ENCODE assay signal across 29 cellular contexts in the genomic region with DNA sequence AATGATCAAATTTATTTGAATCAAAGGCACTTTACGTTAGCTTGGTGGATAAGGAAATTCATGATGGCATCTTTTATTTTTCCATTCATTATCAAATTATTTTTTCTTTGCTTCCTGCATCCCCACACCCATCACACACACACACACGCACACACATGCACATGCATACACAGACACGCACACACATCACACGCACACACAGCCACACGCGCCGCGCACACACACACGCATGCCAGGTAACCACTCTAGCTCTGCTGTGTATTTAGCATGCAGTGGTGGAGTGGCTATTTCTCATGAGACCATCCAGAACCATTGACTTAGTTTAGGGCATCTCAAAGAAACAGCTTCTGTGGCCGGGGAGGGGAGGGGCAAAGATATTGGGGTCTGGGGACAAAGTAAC. TPM values are rescaled to one million over a fixed set of nuclear protein-coding genes. Genes with fewer than 3 reads are reported as not detected.
DNase-seq lines count a peak whose midpoint lies in the region; ATAC-seq and TF ChIP-seq lines count a peak whose summit lies in the region.
"Had no signal": no experiment of that assay in that cellular context is flagged by ENCODE, and none has a peak within 500 bp of the region (broad histone marks: within the 10 kb centered on the region; RNA-seq: fewer than 3 reads in every experiment).

No MANE protein-coding gene starts in this region.

- H3K27me3 ChIP-seq in cardiac muscle cell, result no peaks in the 10 kb centered on the region
- H3K27me3 ChIP-seq in dorsolateral prefrontal cortex, result no peaks in the 10 kb centered on the region
- H3K27me3 ChIP-seq: left lung, right atrium auricular region, uterus had no signal

- no peak for ATAC-seq in Right ventricle myocardium inferior
- ATAC-seq: effector memory CD8-positive, alpha-beta T cell; left lung had no signal

- H3K27ac Mint-ChIP-seq in activated naive CD8-positive, alpha-beta T cell treated with anti-CD3 and anti-CD28 coated beads for 36 hours, result peak overlapping the region; percentile 65
- H3K27ac Mint-ChIP-seq in mesothelial cell of epicardium (peak overlapping the region; percentile 80), type B pancreatic cell (peak overlapping the region; percentile 39)

- no peaks in the 10 kb centered on the region for H3K27me3 Mint-ChIP-seq in activated naive CD8-positive, alpha-beta T cell treated with anti-CD3 and anti-CD28 coated beads for 36 hours
- H3K27me3 Mint-ChIP-seq in mesothelial cell of epicardium (ENCODE audit: low read depth) (no peaks in the 10 kb centered on the region), type B pancreatic cell (no peaks in the 10 kb centered on the region)
- H3K27me3 Mint-ChIP-seq: activated CD4-positive, alpha-beta T cell treated with anti-CD3 and anti-CD28 coated beads, Interleukin-2, amount 10 ng/mL, durations not matched to agents 7 days and 5 days; effector memory CD8-positive, alpha-beta T cell had no signal

- TF ChIP-seq CTCF in cardiac muscle cell (IDR thresholded peaks at IDR 0.05; ENCODE audit: low read depth, low read length) (no peak), mesothelial cell of epicardium (IDR thresholded peaks at IDR 0.05; ENCODE audit: unreplicated experiment) (no peak), type B pancreatic cell (conservative IDR thresholded peaks at IDR 0.05) (no peak), dorsolateral prefrontal cortex (IDR thresholded peaks at IDR 0.05 in 54 of 56, conservative IDR thresholded peaks at IDR 0.05 in 2 of 56; ENCODE audit: low read depth in 1 of 56, partially characterized antibody in 56 of 56) (no peak)

- intact Hi-C loops in Right ventricle myocardium inferior (cut with DNase I) (no loop called here), dorsolateral prefrontal cortex (cut with DNase I) (no loop called here)

- H3K4me1 ChIP-seq in cardiac muscle cell (ENCODE audit: low read depth), result peaks cover 78% of the 10 kb centered on the region

- no peak overlapping the region for H3K4me3 Mint-ChIP-seq in activated naive CD8-positive, alpha-beta T cell treated with anti-CD3 and anti-CD28 coated beads for 36 hours
- no peak overlapping the region for H3K4me3 Mint-ChIP-seq in mesothelial cell of epicardium
- peak overlapping the region; percentile 66 for H3K4me3 Mint-ChIP-seq in type B pancreatic cell
- H3K4me3 Mint-ChIP-seq: activated CD4-positive, alpha-beta T cell treated with anti-CD3 and anti-CD28 coated beads, Interleukin-2, amount 10 ng/mL, durations not matched to agents 7 days and 5 days; CD14-positive monocyte had no signal

- no peaks in the 10 kb centered on the region for H3K9me3 ChIP-seq in cardiac muscle cell (ENCODE audit: low read depth)
- H3K9me3 ChIP-seq: left lung, right atrium auricular region, uterus had no signal

- no peaks in the 10 kb centered on the region for H3K9me3 Mint-ChIP-seq in activated naive CD8-positive, alpha-beta T cell treated with anti-CD3 and anti-CD28 coated beads for 36 hours
- H3K9me3 Mint-ChIP-seq in mesothelial cell of epicardium (no peaks in the 10 kb centered on the region), type B pancreatic cell (no peaks in the 10 kb centered on the region)
- H3K9me3 Mint-ChIP-seq: activated CD4-positive, alpha-beta T cell treated with anti-CD3 and anti-CD28 coated beads, Interleukin-2, amount 10 ng/mL, durations not matched to agents 7 days and 5 days; CD14-positive monocyte; effector memory CD8-positive, alpha-beta T cell had no signal

- peaks cover 12% of the 10 kb centered on the region for H3K36me3 ChIP-seq in cardiac muscle cell
- H3K36me3 ChIP-seq: uterus had no signal

- peaks cover 76% of the 10 kb centered on the region for H3K4me1 Mint-ChIP-seq in activated naive CD8-positive, alpha-beta T cell treated with anti-CD3 and anti-CD28 coated beads for 36 hours
- H3K4me1 Mint-ChIP-seq in mesothelial cell of epicardium, result peaks cover 73% of the 10 kb centered on the region
- peaks cover 79% of the 10 kb centered on the region for H3K4me1 Mint-ChIP-seq in type B pancreatic cell (ENCODE audit: unreplicated experiment)

- DNase-seq in cardiac muscle cell (ENCODE audit: low read depth in 1 of 2, low spot score in 1 of 2) (no peak), Right ventricle myocardium inferior (ENCODE audit: missing footprints) (no peak), mesothelial cell of epicardium (ENCODE audit: low spot score in 2 of 2, unreplicated experiment in 2 of 2) (no peak), type B pancreatic cell (ENCODE audit: extremely low spot score, unreplicated experiment) (peak; percentile 44), cerebellar cortex (ENCODE audit: low spot score) (no peak), dorsolateral prefrontal cortex (no peak), iPS-NIHi7 (ENCODE audit: extremely low spot score) (no peak)
- no peak for DNase-seq in activated naive CD8-positive, alpha-beta T cell treated with anti-CD3 and anti-CD28 coated beads for 36 hours
- DNase-seq: activated CD4-positive, alpha-beta T cell treated with anti-CD3 and anti-CD28 coated beads, Interleukin-2, amount 10 ng/mL, durations not matched to agents 7 days and 5 days; activated CD8-positive, alpha-beta memory T cell treated with anti-CD3 and anti-CD28 coated beads, Interleukin-2, amount 50 U/mL, for 48 hours; activated gamma-delta T cell treated with Interleukin-2 at 50 U/mL for 16 hours; cerebellar nuclear complex; effector memory CD8-positive, alpha-beta T cell; head of caudate nucleus; left lung; midbrain; MV-4-11; NCI-H1694; NCI-H69; nucleus accumbens; OCI-M1; SHP77 treated with DMSO at 0.1 percent for 48 hours; stimulated activated CD8-positive, alpha-beta memory T cell treated with anti-CD3 and anti-CD28 coated beads, Interleukin-4, amount 100 ng/mL, for 48 hours; substantia nigra; uterus had no signal

- H3K27ac ChIP-seq in cardiac muscle cell (peak overlapping the region; percentile 58), dorsolateral prefrontal cortex (peak overlapping the region in 1 of 59 donors; percentile 9)
- H3K27ac ChIP-seq: KMS-11, left lung had no signal

- peaks cover 53% of the 10 kb centered on the region for H3K36me3 Mint-ChIP-seq in activated naive CD8-positive, alpha-beta T cell treated with anti-CD3 and anti-CD28 coated beads for 36 hours
- H3K36me3 Mint-ChIP-seq in mesothelial cell of epicardium, result peaks cover 14% of the 10 kb centered on the region
- H3K36me3 Mint-ChIP-seq in type B pancreatic cell, result peaks cover 63% of the 10 kb centered on the region

- H3K4me3 ChIP-seq in cardiac muscle cell (no peak overlapping the region), dorsolateral prefrontal cortex (peak overlapping the region in 1 of 59 donors; percentile 19)
- H3K4me3 ChIP-seq: left lung, right atrium auricular region, uterus had no signal

RNA-seq across cellular contexts. Expression of gene GNAS, which starts 47.0 kb away (rescaled TPM):
- 1,319 and 1,641 TPM in 2 replicates for total RNA-seq in cardiac muscle cell
- 2,522 and 2,744 TPM in 2 replicates for polyA plus RNA-seq in cardiac muscle cell
- total RNA-seq in Right ventricle myocardium inferior, result 1,475 TPM
- 100 to 1,000 TPM; 779 to 785 TPM for total RNA-seq in activated naive CD8-positive, alpha-beta T cell treated with anti-CD3 and anti-CD28 coated beads for 36 hours
- total RNA-seq in mesothelial cell of epicardium, result 1,218 to 1,240 TPM (median 1,226 TPM) in 3 replicates
- 1,005 and 1,406 TPM in 2 replicates for total RNA-seq in type B pancreatic cell (ENCODE audit: low replicate concordance)
- 1,000 to 10,000 TPM in 119 of 120 experiments, 100 to 1,000 TPM in 1; 843 to 2,758 (median 1,845) TPM for total RNA-seq in dorsolateral prefrontal cortex

RNA-seq across cellular contexts. Expression of gene GNAS-AS1, which starts 48.8 kb away (rescaled TPM):
- total RNA-seq in cardiac muscle cell, result 1.3 and 1.8 TPM in 2 replicates
- polyA plus RNA-seq in cardiac muscle cell, result 1.3 and 1.4 TPM in 2 replicates
- 0.38 TPM for total RNA-seq in Right ventricle myocardium inferior
- total RNA-seq in activated naive CD8-positive, alpha-beta T cell treated with anti-CD3 and anti-CD28 coated beads for 36 hours, result 1 to 10 TPM; 1.0 to 1.3 TPM
- total RNA-seq in mesothelial cell of epicardium, result 5.8 to 6.3 TPM (median 5.9 TPM) in 3 replicates
- 1.7 and 6.1 TPM in 2 replicates for total RNA-seq in type B pancreatic cell (ENCODE audit: low replicate concordance)
- 1 to 10 TPM in 36 of 120 experiments, under 1 TPM in 76, not detected in 8; 0.19 to 2.7 (median 0.78) TPM for total RNA-seq in dorsolateral prefrontal cortex
- total RNA-seq: G401, right atrium auricular region had no signal
- polyA plus RNA-seq: CD14-positive monocyte had no signal
